1 cellular context compared by ENCODE assay signal in the genomic region with DNA sequence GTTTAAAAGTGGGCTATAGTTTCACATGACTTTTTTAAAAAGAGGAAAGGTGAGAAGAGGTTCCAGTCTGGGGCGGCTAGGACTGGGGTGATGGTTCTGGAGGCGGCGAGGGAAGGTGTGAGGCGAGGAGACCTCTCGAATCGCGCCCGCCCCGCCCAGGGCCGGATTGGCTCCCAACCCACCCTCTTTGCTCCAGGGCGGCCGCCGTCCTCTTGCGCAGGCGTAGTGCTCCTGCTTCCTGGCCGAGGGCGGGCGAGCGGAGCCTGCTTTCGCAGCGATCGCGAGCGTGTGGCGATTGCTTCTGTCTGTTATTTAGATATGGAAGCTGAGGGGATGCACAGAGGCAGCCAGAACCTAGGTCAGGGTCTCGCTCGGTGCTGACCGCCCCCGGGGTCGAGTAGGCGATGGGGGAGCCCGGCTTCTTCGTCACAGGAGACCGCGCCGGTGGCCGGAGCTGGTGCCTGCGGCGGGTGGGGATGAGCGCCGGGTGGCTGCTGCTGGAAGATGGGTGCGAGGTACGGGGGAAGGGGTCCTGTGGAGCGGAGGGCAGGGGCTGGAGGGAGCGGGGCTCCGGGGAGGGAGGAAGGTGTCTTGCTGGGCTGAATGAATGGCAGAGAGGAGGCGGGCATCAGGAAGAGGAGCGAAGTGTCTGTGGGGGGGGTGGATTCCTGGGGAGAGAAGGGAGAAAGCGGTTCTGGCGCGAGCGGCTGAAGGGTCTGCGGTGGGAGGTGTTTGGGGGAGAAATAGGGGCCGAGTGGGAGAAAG.
TF ChIP-seq lines count a peak whose summit lies in the region.

A gene with protein sequence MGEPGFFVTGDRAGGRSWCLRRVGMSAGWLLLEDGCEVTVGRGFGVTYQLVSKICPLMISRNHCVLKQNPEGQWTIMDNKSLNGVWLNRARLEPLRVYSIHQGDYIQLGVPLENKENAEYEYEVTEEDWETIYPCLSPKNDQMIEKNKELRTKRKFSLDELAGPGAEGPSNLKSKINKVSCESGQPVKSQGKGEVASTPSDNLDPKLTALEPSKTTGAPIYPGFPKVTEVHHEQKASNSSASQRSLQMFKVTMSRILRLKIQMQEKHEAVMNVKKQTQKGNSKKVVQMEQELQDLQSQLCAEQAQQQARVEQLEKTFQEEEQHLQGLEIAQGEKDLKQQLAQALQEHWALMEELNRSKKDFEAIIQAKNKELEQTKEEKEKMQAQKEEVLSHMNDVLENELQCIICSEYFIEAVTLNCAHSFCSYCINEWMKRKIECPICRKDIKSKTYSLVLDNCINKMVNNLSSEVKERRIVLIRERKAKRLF (plus strand): TSS at position 223 of the 765 bp plus-strand sequence. CDS start 182 bp downstream, at position 405.

TF ChIP-seq in HepG2, 621 proteins besides CTCF, POLR2A, EP300 and RAD21 (continued from another document and continues in another):
- TF ChIP-seq, protein P1, sequence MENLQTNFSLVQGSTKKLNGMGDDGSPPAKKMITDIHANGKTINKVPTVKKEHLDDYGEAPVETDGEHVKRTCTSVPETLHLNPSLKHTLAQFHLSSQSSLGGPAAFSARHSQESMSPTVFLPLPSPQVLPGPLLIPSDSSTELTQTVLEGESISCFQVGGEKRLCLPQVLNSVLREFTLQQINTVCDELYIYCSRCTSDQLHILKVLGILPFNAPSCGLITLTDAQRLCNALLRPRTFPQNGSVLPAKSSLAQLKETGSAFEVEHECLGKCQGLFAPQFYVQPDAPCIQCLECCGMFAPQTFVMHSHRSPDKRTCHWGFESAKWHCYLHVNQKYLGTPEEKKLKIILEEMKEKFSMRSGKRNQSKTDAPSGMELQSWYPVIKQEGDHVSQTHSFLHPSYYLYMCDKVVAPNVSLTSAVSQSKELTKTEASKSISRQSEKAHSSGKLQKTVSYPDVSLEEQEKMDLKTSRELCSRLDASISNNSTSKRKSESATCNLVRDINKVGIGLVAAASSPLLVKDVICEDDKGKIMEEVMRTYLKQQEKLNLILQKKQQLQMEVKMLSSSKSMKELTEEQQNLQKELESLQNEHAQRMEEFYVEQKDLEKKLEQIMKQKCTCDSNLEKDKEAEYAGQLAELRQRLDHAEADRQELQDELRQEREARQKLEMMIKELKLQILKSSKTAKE (CRISPR knock-in tag; IDR thresholded peaks at IDR 0.05; ENCODE audit: borderline replicate concordance): 0 out of 2 replicates have a peak, but pooled peaks have one; percentile 43
- TF ChIP-seq NR1H2 (CRISPR knock-in tag; IDR thresholded peaks at IDR 0.05; ENCODE audit: borderline replicate concordance, low read depth) (peak; percentile 30; the same call in 1 of the 2 replicates), ZNF263 (CRISPR knock-in tag; IDR thresholded peaks at IDR 0.05) (peak; percentile 99), PRMT3 (CRISPR knock-in tag; IDR thresholded peaks at IDR 0.05; ENCODE audit: borderline replicate concordance, low read depth) (no peak), FOXC1 (CRISPR knock-in tag; IDR thresholded peaks at IDR 0.05; ENCODE audit: borderline replicate concordance) (peak; percentile 42; the same call in 1 of the 2 replicates), ZNF121 (CRISPR knock-in tag; IDR thresholded peaks at IDR 0.05) (no peak), ZNF329 (CRISPR knock-in tag; IDR thresholded peaks at IDR 0.05; ENCODE audit: low read depth) (0 out of 2 replicates have a peak, but pooled peaks have one; percentile 10), ZNF124 (CRISPR knock-in tag; IDR thresholded peaks at IDR 0.05) (0 out of 2 replicates have a peak, but pooled peaks have one; percentile 48), GABPB1 (CRISPR knock-in tag; IDR thresholded peaks at IDR 0.05) (peak; percentile 77), SOX5 (CRISPR knock-in tag; IDR thresholded peaks at IDR 0.05; ENCODE audit: borderline replicate concordance) (peak; percentile 21; the same call in 1 of the 2 replicates), HNRNPL (IDR thresholded peaks at IDR 0.05; ENCODE audit: low read depth, low read length) (0 out of 2 replicates have a peak, but pooled peaks have one; percentile 15), ZNF563 (CRISPR knock-in tag; IDR thresholded peaks at IDR 0.05) (peak; percentile 74; the same call in 1 of the 2 replicates), ZNF7 (CRISPR knock-in tag; IDR thresholded peaks at IDR 0.05) (no peak)
- TF ChIP-seq, protein P2, sequence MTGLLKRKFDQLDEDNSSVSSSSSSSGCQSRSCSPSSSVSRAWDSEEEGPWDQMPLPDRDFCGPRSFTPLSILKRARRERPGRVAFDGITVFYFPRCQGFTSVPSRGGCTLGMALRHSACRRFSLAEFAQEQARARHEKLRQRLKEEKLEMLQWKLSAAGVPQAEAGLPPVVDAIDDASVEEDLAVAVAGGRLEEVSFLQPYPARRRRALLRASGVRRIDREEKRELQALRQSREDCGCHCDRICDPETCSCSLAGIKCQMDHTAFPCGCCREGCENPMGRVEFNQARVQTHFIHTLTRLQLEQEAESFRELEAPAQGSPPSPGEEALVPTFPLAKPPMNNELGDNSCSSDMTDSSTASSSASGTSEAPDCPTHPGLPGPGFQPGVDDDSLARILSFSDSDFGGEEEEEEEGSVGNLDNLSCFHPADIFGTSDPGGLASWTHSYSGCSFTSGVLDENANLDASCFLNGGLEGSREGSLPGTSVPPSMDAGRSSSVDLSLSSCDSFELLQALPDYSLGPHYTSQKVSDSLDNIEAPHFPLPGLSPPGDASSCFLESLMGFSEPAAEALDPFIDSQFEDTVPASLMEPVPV (CRISPR knock-in tag; IDR thresholded peaks at IDR 0.05): 0 out of 2 replicates have a peak, but pooled peaks have one; percentile 32
- TF ChIP-seq, protein P3, sequence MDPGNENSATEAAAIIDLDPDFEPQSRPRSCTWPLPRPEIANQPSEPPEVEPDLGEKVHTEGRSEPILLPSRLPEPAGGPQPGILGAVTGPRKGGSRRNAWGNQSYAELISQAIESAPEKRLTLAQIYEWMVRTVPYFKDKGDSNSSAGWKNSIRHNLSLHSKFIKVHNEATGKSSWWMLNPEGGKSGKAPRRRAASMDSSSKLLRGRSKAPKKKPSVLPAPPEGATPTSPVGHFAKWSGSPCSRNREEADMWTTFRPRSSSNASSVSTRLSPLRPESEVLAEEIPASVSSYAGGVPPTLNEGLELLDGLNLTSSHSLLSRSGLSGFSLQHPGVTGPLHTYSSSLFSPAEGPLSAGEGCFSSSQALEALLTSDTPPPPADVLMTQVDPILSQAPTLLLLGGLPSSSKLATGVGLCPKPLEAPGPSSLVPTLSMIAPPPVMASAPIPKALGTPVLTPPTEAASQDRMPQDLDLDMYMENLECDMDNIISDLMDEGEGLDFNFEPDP (CRISPR knock-in tag; conservative IDR thresholded peaks at IDR 0.05): no peak
- TF ChIP-seq, protein P4, sequence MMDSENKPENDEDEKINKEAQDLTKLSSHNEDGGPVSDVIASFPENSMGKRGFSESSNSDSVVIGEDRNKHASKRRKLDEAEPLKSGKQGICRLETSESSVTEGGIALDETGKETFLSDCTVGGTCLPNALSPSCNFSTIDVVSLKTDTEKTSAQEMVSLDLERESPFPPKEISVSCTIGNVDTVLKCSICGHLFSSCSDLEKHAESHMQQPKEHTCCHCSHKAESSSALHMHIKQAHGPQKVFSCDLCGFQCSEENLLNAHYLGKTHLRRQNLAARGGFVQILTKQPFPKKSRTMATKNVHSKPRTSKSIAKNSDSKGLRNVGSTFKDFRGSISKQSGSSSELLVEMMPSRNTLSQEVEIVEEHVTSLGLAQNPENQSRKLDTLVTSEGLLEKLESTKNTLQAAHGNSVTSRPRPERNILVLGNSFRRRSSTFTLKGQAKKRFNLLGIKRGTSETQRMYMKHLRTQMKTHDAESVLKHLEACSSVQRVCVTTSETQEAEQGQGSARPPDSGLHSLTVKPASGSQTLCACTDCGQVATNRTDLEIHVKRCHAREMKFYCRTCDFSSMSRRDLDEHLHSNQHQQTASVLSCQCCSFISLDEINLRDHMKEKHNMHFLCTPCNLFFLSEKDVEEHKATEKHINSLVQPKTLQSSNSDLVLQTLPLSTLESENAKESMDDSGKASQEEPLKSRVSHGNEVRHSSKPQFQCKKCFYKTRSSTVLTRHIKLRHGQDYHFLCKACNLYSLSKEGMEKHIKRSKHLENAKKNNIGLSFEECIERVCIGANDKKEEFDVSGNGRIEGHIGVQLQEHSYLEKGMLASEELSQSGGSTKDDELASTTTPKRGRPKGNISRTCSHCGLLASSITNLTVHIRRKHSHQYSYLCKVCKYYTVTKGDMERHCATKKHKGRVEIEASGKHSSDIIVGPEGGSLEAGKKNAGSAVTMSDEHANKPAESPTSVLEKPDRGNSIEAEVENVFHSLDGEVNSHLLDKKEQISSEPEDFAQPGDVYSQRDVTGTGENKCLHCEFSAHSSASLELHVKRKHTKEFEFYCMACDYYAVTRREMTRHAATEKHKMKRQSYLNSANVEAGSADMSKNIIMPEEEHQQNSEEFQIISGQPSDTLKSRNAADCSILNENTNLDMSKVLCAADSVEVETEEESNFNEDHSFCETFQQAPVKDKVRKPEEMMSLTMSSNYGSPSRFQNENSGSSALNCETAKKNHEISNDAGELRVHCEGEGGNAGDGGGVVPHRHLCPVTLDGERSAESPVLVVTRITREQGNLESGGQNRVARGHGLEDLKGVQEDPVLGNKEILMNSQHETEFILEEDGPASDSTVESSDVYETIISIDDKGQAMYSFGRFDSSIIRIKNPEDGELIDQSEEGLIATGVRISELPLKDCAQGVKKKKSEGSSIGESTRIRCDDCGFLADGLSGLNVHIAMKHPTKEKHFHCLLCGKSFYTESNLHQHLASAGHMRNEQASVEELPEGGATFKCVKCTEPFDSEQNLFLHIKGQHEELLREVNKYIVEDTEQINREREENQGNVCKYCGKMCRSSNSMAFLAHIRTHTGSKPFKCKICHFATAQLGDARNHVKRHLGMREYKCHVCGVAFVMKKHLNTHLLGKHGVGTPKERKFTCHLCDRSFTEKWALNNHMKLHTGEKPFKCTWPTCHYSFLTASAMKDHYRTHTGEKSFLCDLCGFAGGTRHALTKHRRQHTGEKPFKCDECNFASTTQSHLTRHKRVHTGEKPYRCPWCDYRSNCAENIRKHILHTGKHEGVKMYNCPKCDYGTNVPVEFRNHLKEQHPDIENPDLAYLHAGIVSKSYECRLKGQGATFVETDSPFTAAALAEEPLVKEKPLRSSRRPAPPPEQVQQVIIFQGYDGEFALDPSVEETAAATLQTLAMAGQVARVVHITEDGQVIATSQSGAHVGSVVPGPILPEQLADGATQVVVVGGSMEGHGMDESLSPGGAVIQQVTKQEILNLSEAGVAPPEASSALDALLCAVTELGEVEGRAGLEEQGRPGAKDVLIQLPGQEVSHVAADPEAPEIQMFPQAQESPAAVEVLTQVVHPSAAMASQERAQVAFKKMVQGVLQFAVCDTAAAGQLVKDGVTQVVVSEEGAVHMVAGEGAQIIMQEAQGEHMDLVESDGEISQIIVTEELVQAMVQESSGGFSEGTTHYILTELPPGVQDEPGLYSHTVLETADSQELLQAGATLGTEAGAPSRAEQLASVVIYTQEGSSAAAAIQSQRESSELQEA (CRISPR knock-in tag; IDR thresholded peaks at IDR 0.05; ENCODE audit: not compliant biosample characterization): no peak
- TF ChIP-seq, protein P5, sequence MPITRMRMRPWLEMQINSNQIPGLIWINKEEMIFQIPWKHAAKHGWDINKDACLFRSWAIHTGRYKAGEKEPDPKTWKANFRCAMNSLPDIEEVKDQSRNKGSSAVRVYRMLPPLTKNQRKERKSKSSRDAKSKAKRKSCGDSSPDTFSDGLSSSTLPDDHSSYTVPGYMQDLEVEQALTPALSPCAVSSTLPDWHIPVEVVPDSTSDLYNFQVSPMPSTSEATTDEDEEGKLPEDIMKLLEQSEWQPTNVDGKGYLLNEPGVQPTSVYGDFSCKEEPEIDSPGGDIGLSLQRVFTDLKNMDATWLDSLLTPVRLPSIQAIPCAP (CRISPR knock-in tag; IDR thresholded peaks at IDR 0.05; ENCODE audit: low read depth): no peak
- TF ChIP-seq, protein P6, sequence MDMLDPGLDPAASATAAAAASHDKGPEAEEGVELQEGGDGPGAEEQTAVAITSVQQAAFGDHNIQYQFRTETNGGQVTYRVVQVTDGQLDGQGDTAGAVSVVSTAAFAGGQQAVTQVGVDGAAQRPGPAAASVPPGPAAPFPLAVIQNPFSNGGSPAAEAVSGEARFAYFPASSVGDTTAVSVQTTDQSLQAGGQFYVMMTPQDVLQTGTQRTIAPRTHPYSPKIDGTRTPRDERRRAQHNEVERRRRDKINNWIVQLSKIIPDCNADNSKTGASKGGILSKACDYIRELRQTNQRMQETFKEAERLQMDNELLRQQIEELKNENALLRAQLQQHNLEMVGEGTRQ (IDR thresholded peaks at IDR 0.05; ENCODE audit: low read depth, low read length): no peak
- TF ChIP-seq, protein P6 (CRISPR knock-in tag; IDR thresholded peaks at IDR 0.05; ENCODE audit: borderline replicate concordance): no peak
- TF ChIP-seq, protein P7, sequence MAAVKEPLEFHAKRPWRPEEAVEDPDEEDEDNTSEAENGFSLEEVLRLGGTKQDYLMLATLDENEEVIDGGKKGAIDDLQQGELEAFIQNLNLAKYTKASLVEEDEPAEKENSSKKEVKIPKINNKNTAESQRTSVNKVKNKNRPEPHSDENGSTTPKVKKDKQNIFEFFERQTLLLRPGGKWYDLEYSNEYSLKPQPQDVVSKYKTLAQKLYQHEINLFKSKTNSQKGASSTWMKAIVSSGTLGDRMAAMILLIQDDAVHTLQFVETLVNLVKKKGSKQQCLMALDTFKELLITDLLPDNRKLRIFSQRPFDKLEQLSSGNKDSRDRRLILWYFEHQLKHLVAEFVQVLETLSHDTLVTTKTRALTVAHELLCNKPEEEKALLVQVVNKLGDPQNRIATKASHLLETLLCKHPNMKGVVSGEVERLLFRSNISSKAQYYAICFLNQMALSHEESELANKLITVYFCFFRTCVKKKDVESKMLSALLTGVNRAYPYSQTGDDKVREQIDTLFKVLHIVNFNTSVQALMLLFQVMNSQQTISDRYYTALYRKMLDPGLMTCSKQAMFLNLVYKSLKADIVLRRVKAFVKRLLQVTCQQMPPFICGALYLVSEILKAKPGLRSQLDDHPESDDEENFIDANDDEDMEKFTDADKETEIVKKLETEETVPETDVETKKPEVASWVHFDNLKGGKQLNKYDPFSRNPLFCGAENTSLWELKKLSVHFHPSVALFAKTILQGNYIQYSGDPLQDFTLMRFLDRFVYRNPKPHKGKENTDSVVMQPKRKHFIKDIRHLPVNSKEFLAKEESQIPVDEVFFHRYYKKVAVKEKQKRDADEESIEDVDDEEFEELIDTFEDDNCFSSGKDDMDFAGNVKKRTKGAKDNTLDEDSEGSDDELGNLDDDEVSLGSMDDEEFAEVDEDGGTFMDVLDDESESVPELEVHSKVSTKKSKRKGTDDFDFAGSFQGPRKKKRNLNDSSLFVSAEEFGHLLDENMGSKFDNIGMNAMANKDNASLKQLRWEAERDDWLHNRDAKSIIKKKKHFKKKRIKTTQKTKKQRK (IDR thresholded peaks at IDR 0.05; ENCODE audit: low read length): no peak
- TF ChIP-seq, protein P8, sequence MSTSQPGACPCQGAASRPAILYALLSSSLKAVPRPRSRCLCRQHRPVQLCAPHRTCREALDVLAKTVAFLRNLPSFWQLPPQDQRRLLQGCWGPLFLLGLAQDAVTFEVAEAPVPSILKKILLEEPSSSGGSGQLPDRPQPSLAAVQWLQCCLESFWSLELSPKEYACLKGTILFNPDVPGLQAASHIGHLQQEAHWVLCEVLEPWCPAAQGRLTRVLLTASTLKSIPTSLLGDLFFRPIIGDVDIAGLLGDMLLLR (CRISPR knock-in tag; IDR thresholded peaks at IDR 0.05): 0 out of 2 replicates have a peak, but pooled peaks have one; percentile 54
- TF ChIP-seq, protein P9, sequence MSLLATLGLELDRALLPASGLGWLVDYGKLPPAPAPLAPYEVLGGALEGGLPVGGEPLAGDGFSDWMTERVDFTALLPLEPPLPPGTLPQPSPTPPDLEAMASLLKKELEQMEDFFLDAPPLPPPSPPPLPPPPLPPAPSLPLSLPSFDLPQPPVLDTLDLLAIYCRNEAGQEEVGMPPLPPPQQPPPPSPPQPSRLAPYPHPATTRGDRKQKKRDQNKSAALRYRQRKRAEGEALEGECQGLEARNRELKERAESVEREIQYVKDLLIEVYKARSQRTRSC (CRISPR knock-in tag; IDR thresholded peaks at IDR 0.05; ENCODE audit: low read depth): no peak; the same call in 1 of the 2 replicates
